Comparison of ENCODE assay signal across 14 cellular contexts in genomic region chr1:61446531-61446991, GRCh38.
DNase-seq lines count a peak whose midpoint lies in the region; ATAC-seq lines count a peak whose summit lies in the region.
"Had no signal": no experiment of that assay in that cellular context is flagged by ENCODE, and none has a peak within 500 bp of the region (broad histone marks: within the 10 kb centered on the region; RNA-seq: fewer than 3 reads in every experiment).

No MANE protein-coding gene starts in this region.

- DNase-seq in Caki2 (ENCODE audit: low read depth), result peak; percentile 67
- DNase-seq in NCI-H446 (lab: John Stamatoyannopoulos, UW), result peak; percentile 70 to 92
- DNase-seq in dermis blood vessel endothelial cell, result peak; percentile 39
- no peak for DNase-seq in stimulated activated CD4-positive, alpha-beta T cell treated with anti-CD3 and anti-CD28 coated beads, Interleukin-4, amount 100 ng/mL, for 24 hours
- no peak for DNase-seq in SKM-1 treated with dmso at 0.1 percent for 144 hours (lab: John Stamatoyannopoulos, UW; ENCODE audit: unreplicated experiment)
- DNase-seq in neuronal stem cell (ENCODE audit: low spot score), result no peak
- DNase-seq: activated CD8-positive, alpha-beta memory T cell treated with anti-CD3 and anti-CD28 coated beads for 24 hours; amniotic stem cell; naive thymus-derived CD4-positive, alpha-beta T cell; NCI-H1048; NCI-H510A had no signal

- ATAC-seq in HG03378 (IDR thresholded peaks at IDR 0.05; ENCODE audit: unreplicated experiment), result no peak
- ATAC-seq: activated T-helper 17 cell treated with anti-CD3 and anti-CD28 coated beads, Interleukin-2, amount 50 U/mL, for 72 hours; naive thymus-derived CD4-positive, alpha-beta T cell had no signal

- in situ Hi-C loops in Caki2 (cut with HindIII; ENCODE audit: low pct_unique_long_range_greater_than_20kb, low sequenced_read_pairs), result no loop called here

- H3K4me1 ChIP-seq in mucosa of rectum (ENCODE audit: control insufficient read depth in 2 of 2, insufficient read depth in 2 of 2, low read length in 2 of 2) (peaks cover 27 to 54% of the 10 kb centered on the region in 2 donors), neuronal stem cell (ENCODE audit: control insufficient read depth in 2 of 2, insufficient read depth in 1 of 2, low read depth in 1 of 2, low read length in 2 of 2) (peaks cover 3 to 4% of the 10 kb centered on the region in 2 donors)

- H3K27ac ChIP-seq in mucosa of rectum (ENCODE audit: low read depth in 2 of 2, low read length in 2 of 2) (peak overlapping the region; percentile 60 to 74), neuronal stem cell (replicated peaks; ENCODE audit: low read length) (no peak overlapping the region)

- H3K36me3 ChIP-seq in mucosa of rectum (ENCODE audit: control insufficient read depth in 2 of 2, insufficient read depth in 2 of 2, low read length in 2 of 2) (no peaks in the 10 kb centered on the region), neuronal stem cell (replicated peaks in 1 of 2; ENCODE audit: control insufficient read depth in 2 of 2, insufficient read depth in 2 of 2, low read length in 2 of 2) (no peaks in the 10 kb centered on the region)

- no peak overlapping the region for H3K18ac ChIP-seq in neuronal stem cell (ENCODE audit: low read length)

- WGBS in neuronal stem cell (ENCODE audit: extremely low coverage in 2 of 2, insufficient read length in 2 of 2, insufficient replicate concordance in 1 of 2), 2 donors, result no CpG with 5 or more reads among the region's 7 CpGs

- H2BK5ac ChIP-seq in neuronal stem cell (ENCODE audit: low read length), result no peak overlapping the region

- no peak overlapping the region for H2AK5ac ChIP-seq in neuronal stem cell (ENCODE audit: low read depth, low read length)

- H4K8ac ChIP-seq in neuronal stem cell (ENCODE audit: low read depth, low read length), result no peak overlapping the region

- H3K4me3 ChIP-seq in mucosa of rectum (ENCODE audit: low read length in 2 of 2) (no peak overlapping the region), neuronal stem cell (ENCODE audit: low read length in 2 of 2) (no peak overlapping the region)

- H3K9ac ChIP-seq in mucosa of rectum (ENCODE audit: low read depth in 1 of 2, low read length in 2 of 2) (no peak overlapping the region), neuronal stem cell (ENCODE audit: low read depth, low read length, poor library complexity) (no peak overlapping the region)

- no peak overlapping the region for H3K4me2 ChIP-seq in neuronal stem cell (ENCODE audit: insufficient read depth, low read length, poor library complexity, severe bottlenecking)

- no peak overlapping the region for H2BK12ac ChIP-seq in neuronal stem cell (ENCODE audit: low read length)

- H2AFZ ChIP-seq in neuronal stem cell (ENCODE audit: low read length), result no peak overlapping the region

- no peaks in the 10 kb centered on the region for H3K79me1 ChIP-seq in neuronal stem cell (ENCODE audit: low read depth, low read length)

- H3K9me3 ChIP-seq in mucosa of rectum (ENCODE audit: control insufficient read depth in 2 of 2, low read length in 2 of 2) (no peaks in the 10 kb centered on the region), neuronal stem cell (replicated peaks in 1 of 2; ENCODE audit: control insufficient read depth in 2 of 2, insufficient read depth in 1 of 2, low read depth in 1 of 2, low read length in 2 of 2) (no peaks in the 10 kb centered on the region)

- no peak overlapping the region for H3K4ac ChIP-seq in neuronal stem cell (ENCODE audit: low read length)

- no peak overlapping the region for H2BK15ac ChIP-seq in neuronal stem cell (ENCODE audit: low read length)

- H3K27me3 ChIP-seq in mucosa of rectum (ENCODE audit: control insufficient read depth in 2 of 2, insufficient read depth in 2 of 2, low read length in 2 of 2) (no peaks in the 10 kb centered on the region), neuronal stem cell (ENCODE audit: control insufficient read depth in 3 of 3, insufficient read depth in 3 of 3, low read depth in 1 of 3, low read length in 3 of 3) (peaks cover 0 to 13% (median 0%) of the 10 kb centered on the region in 3 experiments)

- H3K23ac ChIP-seq in neuronal stem cell (ENCODE audit: low read depth, low read length, poor library complexity), result no peak overlapping the region

- no peak overlapping the region for H2BK120ac ChIP-seq in neuronal stem cell (ENCODE audit: low read depth, low read length)

- H4K91ac ChIP-seq in neuronal stem cell (ENCODE audit: low read depth, low read length, poor library complexity), result no peak overlapping the region

- no peak overlapping the region for H3K14ac ChIP-seq in neuronal stem cell (ENCODE audit: low read length)

Comparison
In these comparisons a context has a peak if more than half of its experiments do, and no peak if none do; other contexts are left out.
1. DNase-seq: peak in Caki2 (single experiment), NCI-H446 (2 of 2) and dermis blood vessel endothelial cell (single experiment); none in stimulated activated CD4-positive, alpha-beta T cell treated with anti-CD3 and anti-CD28 coated beads, Interleukin-4, amount 100 ng/mL, for 24 hours (single experiment), SKM-1 treated with dmso at 0.1 percent for 144 hours (single experiment) and neuronal stem cell (single experiment).